In the genomic region with DNA sequence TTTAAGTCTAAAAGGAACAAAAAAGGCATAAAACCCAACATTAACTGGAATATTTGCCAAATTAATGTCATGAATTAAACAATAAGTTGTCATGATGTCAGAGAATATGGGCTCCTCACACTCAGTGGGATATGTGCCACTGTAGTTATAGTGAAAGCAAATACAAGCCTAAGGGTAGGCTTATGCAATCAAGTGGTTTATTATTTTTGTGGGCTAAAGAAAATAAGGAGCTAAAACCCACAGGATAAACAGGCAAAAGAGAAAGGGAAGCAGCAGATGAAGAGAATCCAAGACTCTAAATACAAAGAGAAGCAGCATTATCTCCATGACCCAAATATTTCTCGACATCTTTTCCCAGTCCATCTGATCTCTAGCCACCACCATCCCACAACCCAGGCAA, we compare ENCODE assay signal across 14 cellular contexts. TPM values are rescaled to one million over a fixed set of nuclear protein-coding genes. Genes with fewer than 3 reads are reported as not detected.
A peak's percentile ranks its signal among the peaks of the same experiment; 100 is the strongest.
DNase-seq lines count a peak whose midpoint lies in the region; ATAC-seq and TF ChIP-seq lines count a peak whose summit lies in the region.
"Had no signal": no experiment of that assay in that cellular context is flagged by ENCODE, and none has a peak within 500 bp of the region (broad histone marks: within the 10 kb centered on the region; RNA-seq: fewer than 3 reads in every experiment).

No MANE protein-coding gene starts in this region.

- no peak overlapping the region for H3K27ac Mint-ChIP-seq in glutamatergic neuron (ENCODE audit: unreplicated experiment)
- H3K27ac Mint-ChIP-seq: CD8-positive, alpha-beta T cell; T-helper 2 cell treated with Interferon-gamma antibody and Interleukin-4, amounts not matched to agents 5 μg/mL and 100 μg/mL, for 36 hours had no signal

- no peak overlapping the region for H2AFZ ChIP-seq in IMR-90 (replicated peaks; ENCODE audit: low read length, poor library complexity)

- no peak overlapping the region for H2BK5ac ChIP-seq in IMR-90 (ENCODE audit: low read depth, low read length, poor library complexity, severe bottlenecking)

- dilution Hi-C loops in IMR-90 (cut with HindIII; ENCODE audit: low sequenced_read_pairs, unreplicated experiment), result no loop called here

- H4K20me1 ChIP-seq in IMR-90 (ENCODE audit: insufficient read depth, low read length), result peaks cover 96% of the 10 kb centered on the region

- peaks cover 5% of the 10 kb centered on the region for H3K36me3 Mint-ChIP-seq in glutamatergic neuron (ENCODE audit: unreplicated experiment)

- no peak for TF ChIP-seq EP300 in tibial nerve (IDR thresholded peaks at IDR 0.05)

- H3K23ac ChIP-seq in IMR-90 (ENCODE audit: low read depth, low read length), result no peak overlapping the region

- H4K5ac ChIP-seq in IMR-90 (ENCODE audit: low read depth, low read length), result no peak overlapping the region

- H3K4me1 ChIP-seq in IMR-90 (ENCODE audit: control insufficient read depth, insufficient read depth, low read length) (peaks cover 20% of the 10 kb centered on the region), tibial nerve (peaks cover 0 to 62% (median 13%) of the 10 kb centered on the region in 4 donors)

- H2AK5ac ChIP-seq in IMR-90 (ENCODE audit: low read depth, low read length), result no peak overlapping the region

- peaks cover 44% of the 10 kb centered on the region for H3K4me1 Mint-ChIP-seq in glutamatergic neuron (ENCODE audit: low read depth, unreplicated experiment)

- H3K79me1 ChIP-seq in IMR-90 (ENCODE audit: low read depth in 1 of 2, low read length in 2 of 2), result peaks cover 13 to 74% of the 10 kb centered on the region in 2 experiments; a peak in 3 of 4 replicates

- H4K8ac ChIP-seq in IMR-90 (ENCODE audit: low read depth in 2 of 2, low read length in 2 of 2), result no peak overlapping the region

- in situ Hi-C loops in IMR-90 (cut with MboI; ENCODE audit: low sequenced_read_pairs), result no loop called here
- in situ Hi-C loops in astrocyte of the spinal cord (cut with HindIII; ENCODE audit: low sequenced_read_pairs), result no loop called here

- H3K4me3 Mint-ChIP-seq in glutamatergic neuron (ENCODE audit: unreplicated experiment), result no peak overlapping the region
- H3K4me3 Mint-ChIP-seq: CD8-positive, alpha-beta T cell; naive thymus-derived CD4-positive, alpha-beta T cell; T-helper 2 cell treated with Interferon-gamma antibody and Interleukin-4, amounts not matched to agents 5 μg/mL and 100 μg/mL, for 36 hours had no signal

- no peaks in the 10 kb centered on the region for H3K27me3 ChIP-seq in IMR-90 (ENCODE audit: control insufficient read depth, insufficient read depth, low read length)
- no peaks in the 10 kb centered on the region for H3K27me3 ChIP-seq in kidney epithelial cell (ENCODE audit: control insufficient read depth, insufficient read depth, low read length)
- H3K27me3 ChIP-seq in tibial nerve, result no peaks in the 10 kb centered on the region
- H3K27me3 ChIP-seq: cardiac muscle cell, heart right ventricle had no signal

- TF ChIP-seq CTCF in AG09309 (IDR thresholded peaks at IDR 0.05; ENCODE audit: control insufficient read depth, insufficient read depth, low read depth, low read length, missing control alignments), result no peak
- TF ChIP-seq CTCF in IMR-90 (conservative IDR thresholded peaks at IDR 0.05; ENCODE audit: low read depth, low read length), result no peak
- TF ChIP-seq CTCF in astrocyte of the spinal cord (IDR thresholded peaks at IDR 0.05; ENCODE audit: low read depth, low read length), result no peak
- TF ChIP-seq CTCF in kidney epithelial cell (IDR thresholded peaks at IDR 0.05; ENCODE audit: insufficient read depth, low read length, poor library complexity, severe bottlenecking), result no peak
- TF ChIP-seq CTCF in tibial nerve (IDR thresholded peaks at IDR 0.05), result no peak
- TF ChIP-seq CTCF in glutamatergic neuron (IDR thresholded peaks at IDR 0.05; ENCODE audit: partially characterized antibody, unreplicated experiment), result no peak

- H4K91ac ChIP-seq in IMR-90 (ENCODE audit: insufficient read depth, low read depth, low read length), result no peak overlapping the region

- WGBS in IMR-90 (ENCODE audit: extremely low coverage in 2 of 2, insufficient read length in 1 of 2), 2 experiments, result no CpG with 5 or more reads among the region's 1 CpG
- WGBS in tibial nerve, 2 donors, result 56 to 57% methylated on average over 1 of the region's 1 CpG

- BruUV-seq in IMR-90 (replicated peaks; lab: Mats Ljungman, UMichigan), result no TSS peak

- H3K56ac ChIP-seq in IMR-90 (ENCODE audit: extremely low read depth, insufficient read depth, low read length), result no peak overlapping the region

- no peak overlapping the region for H2AK9ac ChIP-seq in IMR-90 (replicated peaks; ENCODE audit: low read depth, low read length, poor library complexity)

- no peak overlapping the region for H2BK15ac ChIP-seq in IMR-90 (ENCODE audit: low read depth, low read length)

- no peaks in the 10 kb centered on the region for H3K27me3 Mint-ChIP-seq in glutamatergic neuron (ENCODE audit: unreplicated experiment)
- H3K27me3 Mint-ChIP-seq: naive thymus-derived CD4-positive, alpha-beta T cell had no signal

- no peak overlapping the region for H2BK20ac ChIP-seq in IMR-90 (ENCODE audit: low read depth, low read length)

- no peaks in the 10 kb centered on the region for H3K9me3 ChIP-seq in IMR-90 (ENCODE audit: control insufficient read depth, insufficient read depth, low read length)
- no peaks in the 10 kb centered on the region for H3K9me3 ChIP-seq in tibial nerve

- H3K18ac ChIP-seq in IMR-90 (ENCODE audit: low read depth, low read length), result no peak overlapping the region

- peak; percentile 65 for DNase-seq in AG09309 (ENCODE audit: low read depth)
- peak; percentile 91 for DNase-seq in IMR-90
- peak; percentile 90 for DNase-seq in astrocyte of the spinal cord (ENCODE audit: low read depth, low spot score)
- DNase-seq in kidney epithelial cell (ENCODE audit: low read depth), result peak; percentile 41
- no peak for DNase-seq in tibial nerve (ENCODE audit: low spot score in 2 of 2)
- no peak for DNase-seq in NCI-H524 (lab: John Stamatoyannopoulos, UW)
- no peak for DNase-seq in glutamatergic neuron
- DNase-seq: CD8-positive, alpha-beta T cell; heart right ventricle; naive thymus-derived CD4-positive, alpha-beta T cell; NCI-H510A had no signal

- H3K4ac ChIP-seq in IMR-90 (ENCODE audit: low read depth, low read length), result no peak overlapping the region

- intact Hi-C loops in IMR-90 (cut with micrococcal nuclease), result loop anchor here (2.0 kb wide), 1 partner anchor 18 kb away; the partner anchor contains the start of gene YWHAQ

- no peak for TF ChIP-seq POLR2A in IMR-90 (IDR thresholded peaks at IDR 0.05; ENCODE audit: low read depth, low read length)
- TF ChIP-seq POLR2A in tibial nerve (IDR thresholded peaks at IDR 0.05), result no peak

- H3K9me1 ChIP-seq in IMR-90 (ENCODE audit: insufficient read depth, low read length), result peaks cover 26% of the 10 kb centered on the region

- POLR2A ChIA-PET in IMR-90 (lab: Charles Lee; ENCODE audit: unreplicated experiment), result no interaction called here

- CTCF ChIA-PET in IMR-90 (lab: Yijun Ruan, JAX), result no interaction called here

- H3K9me3 Mint-ChIP-seq in glutamatergic neuron (ENCODE audit: unreplicated experiment), result peaks cover 1% of the 10 kb centered on the region
- H3K9me3 Mint-ChIP-seq: CD8-positive, alpha-beta T cell; T-helper 2 cell treated with Interferon-gamma antibody and Interleukin-4, amounts not matched to agents 5 μg/mL and 100 μg/mL, for 36 hours had no signal

- peak; percentile 26; the same call in 1 of the 2 replicates for TF ChIP-seq RAD21 in IMR-90 (IDR thresholded peaks at IDR 0.05; ENCODE audit: low read length)

- H3K9ac ChIP-seq in IMR-90 (ENCODE audit: low read depth, low read length), result no peak overlapping the region

- ATAC-seq in IMR-90 (ENCODE audit: low read depth) (peak; percentile 85), GM19324 (IDR thresholded peaks at IDR 0.05; ENCODE audit: low FRiP score, unreplicated experiment) (no peak)
- ATAC-seq: CD8-positive, alpha-beta T cell; naive thymus-derived CD4-positive, alpha-beta T cell had no signal

- no peak overlapping the region for H3K27ac ChIP-seq in IMR-90 (ENCODE audit: insufficient read depth, low read length)
- peak overlapping the region in 1 of 4 donors; percentile 22 for H3K27ac ChIP-seq in tibial nerve

- no peak overlapping the region for H3K4me3 ChIP-seq in AG09309 (ENCODE audit: control insufficient read depth, low read depth, low read length)
- no peak overlapping the region for H3K4me3 ChIP-seq in IMR-90 (ENCODE audit: insufficient read depth, low read depth, low read length)
- H3K4me3 ChIP-seq in astrocyte of the spinal cord (ENCODE audit: low read depth, low read length), result no peak overlapping the region
- no peak overlapping the region for H3K4me3 ChIP-seq in kidney epithelial cell (ENCODE audit: low read depth, low read length)
- H3K4me3 ChIP-seq in tibial nerve, result no peak overlapping the region
- H3K4me3 ChIP-seq: cardiac muscle cell, heart right ventricle had no signal

- H2BK120ac ChIP-seq in IMR-90 (ENCODE audit: low read depth, low read length), result no peak overlapping the region

- H3K36me3 ChIP-seq in IMR-90 (ENCODE audit: control insufficient read depth, insufficient read depth, low read length) (peaks cover 4% of the 10 kb centered on the region), kidney epithelial cell (ENCODE audit: control insufficient read depth, insufficient read depth, low read length) (no peaks in the 10 kb centered on the region), tibial nerve (peaks cover 0 to 8% (median 0%) of the 10 kb centered on the region in 3 donors)
- H3K36me3 ChIP-seq: cardiac muscle cell had no signal

- H3K14ac ChIP-seq in IMR-90 (replicated peaks; ENCODE audit: low read depth, low read length), result no peak overlapping the region

- peak overlapping the region; percentile 9; the same call in 1 of the 2 replicates for H3K4me2 ChIP-seq in IMR-90 (ENCODE audit: low read depth, low read length)

TF ChIP-seq in IMR-90, 13 proteins besides CTCF, POLR2A, EP300 and RAD21 (continues in another document):
- TF ChIP-seq BHLHE40 (IDR thresholded peaks at IDR 0.05; ENCODE audit: low read depth, low read length) (peak; percentile 38; the same call in 1 of the 2 replicates), RFX5 (IDR thresholded peaks at IDR 0.05; ENCODE audit: low read depth, low read length) (no peak), CHD1 (IDR thresholded peaks at IDR 0.05; ENCODE audit: low read depth, low read length) (no peak), RCOR1 (IDR thresholded peaks at IDR 0.05; ENCODE audit: insufficient replicate concordance, low read length) (no peak)

RNA-seq across cellular contexts. Expression of gene YWHAQ, which starts 17.5 kb away (rescaled TPM):
- total RNA-seq in IMR-90 (2012; rRNA removed) (196 and 249 TPM in 2 replicates), kidney epithelial cell (246 and 284 TPM in 2 replicates), tibial nerve (100 to 1,000 TPM; 166 to 213 (median 185) TPM), glutamatergic neuron (ENCODE audit: unreplicated experiment) (533 TPM)
- polyA plus RNA-seq in IMR-90 (2012; rRNA removed), result 217 and 255 TPM in 2 replicates
- polyA plus RNA-seq in IMR-90 (2012; cell fraction: cytosol; rRNA removed), result 73.8 and 128 TPM in 2 replicates
- polyA plus RNA-seq in IMR-90 (2012; cell fraction: nucleus; rRNA removed; ENCODE audit: low replicate concordance), result 40.5 and 94.4 TPM in 2 replicates

RNA-seq across cellular contexts. Expression of gene ADAM17, which starts 57.7 kb away (rescaled TPM):
- total RNA-seq in IMR-90 (2012; rRNA removed) (34.4 and 46.4 TPM in 2 replicates), kidney epithelial cell (47.9 and 61.3 TPM in 2 replicates), tibial nerve (10 to 100 TPM; 30.6 to 50.9 (median 42.6) TPM), glutamatergic neuron (ENCODE audit: unreplicated experiment) (23.8 TPM)
- 8.8 and 9.6 TPM in 2 replicates for polyA plus RNA-seq in IMR-90 (2012; rRNA removed)
- 3.3 and 3.7 TPM in 2 replicates for polyA plus RNA-seq in IMR-90 (2012; cell fraction: cytosol; rRNA removed)
- 6.7 and 21.4 TPM in 2 replicates for polyA plus RNA-seq in IMR-90 (2012; cell fraction: nucleus; rRNA removed; ENCODE audit: low replicate concordance)

Comparison
In these comparisons a context has a peak if more than half of its experiments do, and no peak if none do; other contexts are left out.
1. DNase-seq: peak in AG09309 (single experiment), IMR-90 (single experiment), astrocyte of the spinal cord (single experiment) and kidney epithelial cell (single experiment); none in tibial nerve (0 of 2), NCI-H524 (0 of 2) and glutamatergic neuron (single experiment).